In the genomic region with DNA sequence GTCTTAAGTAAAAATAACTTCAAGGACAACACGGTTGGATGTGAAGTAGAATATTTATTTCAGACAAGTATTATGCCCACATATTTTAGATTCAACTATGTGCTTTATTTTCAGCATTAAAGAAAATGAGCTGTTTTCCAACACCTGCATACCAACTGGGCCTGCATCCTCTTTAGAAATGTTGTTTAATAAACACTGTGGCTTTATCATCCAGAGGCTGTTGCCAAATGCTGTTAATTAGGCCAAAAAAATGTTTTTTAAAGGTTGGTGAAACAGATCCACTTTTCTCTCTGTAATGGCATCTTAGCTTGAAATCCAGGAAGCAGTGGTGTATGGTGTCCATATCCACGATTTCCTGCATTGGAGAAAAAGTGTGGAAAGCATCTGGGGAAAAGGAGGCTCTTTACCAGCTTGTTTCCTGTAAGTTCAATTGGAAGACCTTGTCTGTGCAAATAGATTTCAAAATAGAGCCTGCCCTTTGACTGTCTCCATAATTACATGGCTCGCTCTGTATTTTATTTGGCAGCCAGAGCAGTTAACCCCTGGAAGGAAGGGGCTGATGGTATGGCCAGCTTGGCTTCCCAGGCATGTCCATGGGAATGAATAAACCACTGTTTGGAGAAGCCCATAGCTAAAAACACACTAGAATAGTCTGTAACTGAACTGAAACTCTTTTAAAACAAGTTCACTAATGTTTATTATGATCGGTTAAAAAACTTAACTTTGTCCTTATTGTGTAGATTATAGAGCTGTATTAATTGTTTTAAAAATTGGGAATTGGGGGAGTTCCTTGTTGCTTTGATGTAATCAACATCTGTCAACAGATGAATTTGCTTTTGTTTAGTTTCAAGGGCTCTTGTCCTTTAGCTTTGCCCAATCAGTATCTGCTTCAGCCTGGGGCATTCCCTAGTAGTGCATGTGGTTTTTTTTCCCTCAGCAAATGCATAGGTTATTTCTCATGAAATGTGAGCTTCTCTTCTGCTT, we compare ENCODE assay signal across 1 cellular context.
A peak's percentile ranks its signal among the peaks of the same experiment; 100 is the strongest.
TF ChIP-seq lines count a peak whose summit lies in the region.

No MANE protein-coding gene starts in this region.

TF ChIP-seq in HepG2, 621 proteins besides CTCF, POLR2A, EP300 and RAD21 (continued from another document and continues in another):
- TF ChIP-seq, protein P1, sequence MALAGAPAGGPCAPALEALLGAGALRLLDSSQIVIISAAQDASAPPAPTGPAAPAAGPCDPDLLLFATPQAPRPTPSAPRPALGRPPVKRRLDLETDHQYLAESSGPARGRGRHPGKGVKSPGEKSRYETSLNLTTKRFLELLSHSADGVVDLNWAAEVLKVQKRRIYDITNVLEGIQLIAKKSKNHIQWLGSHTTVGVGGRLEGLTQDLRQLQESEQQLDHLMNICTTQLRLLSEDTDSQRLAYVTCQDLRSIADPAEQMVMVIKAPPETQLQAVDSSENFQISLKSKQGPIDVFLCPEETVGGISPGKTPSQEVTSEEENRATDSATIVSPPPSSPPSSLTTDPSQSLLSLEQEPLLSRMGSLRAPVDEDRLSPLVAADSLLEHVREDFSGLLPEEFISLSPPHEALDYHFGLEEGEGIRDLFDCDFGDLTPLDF (CRISPR knock-in tag; IDR thresholded peaks at IDR 0.05): no peak
- TF ChIP-seq ZNF549 (CRISPR knock-in tag; IDR thresholded peaks at IDR 0.05) (no peak), MATR3 (CRISPR knock-in tag; IDR thresholded peaks at IDR 0.05) (no peak), MIER3 (CRISPR knock-in tag; IDR thresholded peaks at IDR 0.05; ENCODE audit: borderline replicate concordance) (peak; percentile 87; the same call in 1 of the 2 replicates), ARNT2 (CRISPR knock-in tag; IDR thresholded peaks at IDR 0.05; ENCODE audit: low read depth) (no peak), ZNF337 (CRISPR knock-in tag; IDR thresholded peaks at IDR 0.05; ENCODE audit: borderline replicate concordance, low read depth) (peak; percentile 39; the same call in 1 of the 2 replicates), REPIN1 (CRISPR knock-in tag; IDR thresholded peaks at IDR 0.05; ENCODE audit: borderline replicate concordance, low read depth) (peak; percentile 80), ZNF17 (CRISPR knock-in tag; IDR thresholded peaks at IDR 0.05) (no peak), ZNF766 (CRISPR knock-in tag; IDR thresholded peaks at IDR 0.05; ENCODE audit: borderline replicate concordance) (peak; percentile 73; the same call in 1 of the 2 replicates), ZNF75D (CRISPR knock-in tag; IDR thresholded peaks at IDR 0.05; ENCODE audit: borderline replicate concordance) (no peak), ZNF780A (CRISPR knock-in tag; IDR thresholded peaks at IDR 0.05) (no peak), HNF4A (CRISPR knock-in tag; IDR thresholded peaks at IDR 0.05) (peak; percentile 96), ZNF644 (CRISPR knock-in tag; IDR thresholded peaks at IDR 0.05; ENCODE audit: low read depth) (peak; percentile 96), ZNF124 (CRISPR knock-in tag; IDR thresholded peaks at IDR 0.05) (peak; percentile 85; the same call in 1 of the 2 replicates), ZNF264 (CRISPR knock-in tag; IDR thresholded peaks at IDR 0.05) (peak; percentile 96), KAT8 (CRISPR knock-in tag; IDR thresholded peaks at IDR 0.05) (peak; percentile 87), SUZ12 (IDR thresholded peaks at IDR 0.05; ENCODE audit: low read depth, low read length) (no peak), CBFB (CRISPR knock-in tag; IDR thresholded peaks at IDR 0.05) (no peak), STAT5B (CRISPR knock-in tag; IDR thresholded peaks at IDR 0.05) (peak; percentile 80; the same call in 1 of the 2 replicates), CHD4 (IDR thresholded peaks at IDR 0.05; ENCODE audit: borderline replicate concordance, low read length) (peak; percentile 68; the same call in 1 of the 2 replicates), ZNF496 (CRISPR knock-in tag; IDR thresholded peaks at IDR 0.05; ENCODE audit: insufficient replicate concordance) (no peak), HHEX (CRISPR knock-in tag; IDR thresholded peaks at IDR 0.05) (peak; percentile 82; the same call in 1 of the 2 replicates), ZKSCAN1 (IDR thresholded peaks at IDR 0.05; ENCODE audit: low read length) (no peak), SETDB1 (CRISPR knock-in tag; IDR thresholded peaks at IDR 0.05; ENCODE audit: borderline replicate concordance) (no peak), ZNF20 (CRISPR knock-in tag; IDR thresholded peaks at IDR 0.05) (no peak), ZSCAN29 (CRISPR knock-in tag; conservative IDR thresholded peaks at IDR 0.05) (no peak), KDM3A (CRISPR knock-in tag; IDR thresholded peaks at IDR 0.05; ENCODE audit: low read depth) (peak; percentile 64), ZNF841 (CRISPR knock-in tag; IDR thresholded peaks at IDR 0.05; ENCODE audit: borderline replicate concordance) (no peak)
- TF ChIP-seq, protein P2, sequence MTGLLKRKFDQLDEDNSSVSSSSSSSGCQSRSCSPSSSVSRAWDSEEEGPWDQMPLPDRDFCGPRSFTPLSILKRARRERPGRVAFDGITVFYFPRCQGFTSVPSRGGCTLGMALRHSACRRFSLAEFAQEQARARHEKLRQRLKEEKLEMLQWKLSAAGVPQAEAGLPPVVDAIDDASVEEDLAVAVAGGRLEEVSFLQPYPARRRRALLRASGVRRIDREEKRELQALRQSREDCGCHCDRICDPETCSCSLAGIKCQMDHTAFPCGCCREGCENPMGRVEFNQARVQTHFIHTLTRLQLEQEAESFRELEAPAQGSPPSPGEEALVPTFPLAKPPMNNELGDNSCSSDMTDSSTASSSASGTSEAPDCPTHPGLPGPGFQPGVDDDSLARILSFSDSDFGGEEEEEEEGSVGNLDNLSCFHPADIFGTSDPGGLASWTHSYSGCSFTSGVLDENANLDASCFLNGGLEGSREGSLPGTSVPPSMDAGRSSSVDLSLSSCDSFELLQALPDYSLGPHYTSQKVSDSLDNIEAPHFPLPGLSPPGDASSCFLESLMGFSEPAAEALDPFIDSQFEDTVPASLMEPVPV (CRISPR knock-in tag; IDR thresholded peaks at IDR 0.05): peak; percentile 54; the same call in 1 of the 2 replicates
- TF ChIP-seq, protein P3, sequence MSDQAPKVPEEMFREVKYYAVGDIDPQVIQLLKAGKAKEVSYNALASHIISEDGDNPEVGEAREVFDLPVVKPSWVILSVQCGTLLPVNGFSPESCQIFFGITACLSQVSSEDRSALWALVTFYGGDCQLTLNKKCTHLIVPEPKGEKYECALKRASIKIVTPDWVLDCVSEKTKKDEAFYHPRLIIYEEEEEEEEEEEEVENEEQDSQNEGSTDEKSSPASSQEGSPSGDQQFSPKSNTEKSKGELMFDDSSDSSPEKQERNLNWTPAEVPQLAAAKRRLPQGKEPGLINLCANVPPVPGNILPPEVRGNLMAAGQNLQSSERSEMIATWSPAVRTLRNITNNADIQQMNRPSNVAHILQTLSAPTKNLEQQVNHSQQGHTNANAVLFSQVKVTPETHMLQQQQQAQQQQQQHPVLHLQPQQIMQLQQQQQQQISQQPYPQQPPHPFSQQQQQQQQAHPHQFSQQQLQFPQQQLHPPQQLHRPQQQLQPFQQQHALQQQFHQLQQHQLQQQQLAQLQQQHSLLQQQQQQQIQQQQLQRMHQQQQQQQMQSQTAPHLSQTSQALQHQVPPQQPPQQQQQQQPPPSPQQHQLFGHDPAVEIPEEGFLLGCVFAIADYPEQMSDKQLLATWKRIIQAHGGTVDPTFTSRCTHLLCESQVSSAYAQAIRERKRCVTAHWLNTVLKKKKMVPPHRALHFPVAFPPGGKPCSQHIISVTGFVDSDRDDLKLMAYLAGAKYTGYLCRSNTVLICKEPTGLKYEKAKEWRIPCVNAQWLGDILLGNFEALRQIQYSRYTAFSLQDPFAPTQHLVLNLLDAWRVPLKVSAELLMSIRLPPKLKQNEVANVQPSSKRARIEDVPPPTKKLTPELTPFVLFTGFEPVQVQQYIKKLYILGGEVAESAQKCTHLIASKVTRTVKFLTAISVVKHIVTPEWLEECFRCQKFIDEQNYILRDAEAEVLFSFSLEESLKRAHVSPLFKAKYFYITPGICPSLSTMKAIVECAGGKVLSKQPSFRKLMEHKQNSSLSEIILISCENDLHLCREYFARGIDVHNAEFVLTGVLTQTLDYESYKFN (CRISPR knock-in tag; conservative IDR thresholded peaks at IDR 0.05): peak; percentile 95
- TF ChIP-seq, protein P4, sequence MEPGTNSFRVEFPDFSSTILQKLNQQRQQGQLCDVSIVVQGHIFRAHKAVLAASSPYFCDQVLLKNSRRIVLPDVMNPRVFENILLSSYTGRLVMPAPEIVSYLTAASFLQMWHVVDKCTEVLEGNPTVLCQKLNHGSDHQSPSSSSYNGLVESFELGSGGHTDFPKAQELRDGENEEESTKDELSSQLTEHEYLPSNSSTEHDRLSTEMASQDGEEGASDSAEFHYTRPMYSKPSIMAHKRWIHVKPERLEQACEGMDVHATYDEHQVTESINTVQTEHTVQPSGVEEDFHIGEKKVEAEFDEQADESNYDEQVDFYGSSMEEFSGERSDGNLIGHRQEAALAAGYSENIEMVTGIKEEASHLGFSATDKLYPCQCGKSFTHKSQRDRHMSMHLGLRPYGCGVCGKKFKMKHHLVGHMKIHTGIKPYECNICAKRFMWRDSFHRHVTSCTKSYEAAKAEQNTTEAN (CRISPR knock-in tag; conservative IDR thresholded peaks at IDR 0.05): peak; percentile 88; the same call in 1 of the 2 replicates
- TF ChIP-seq, protein P5, sequence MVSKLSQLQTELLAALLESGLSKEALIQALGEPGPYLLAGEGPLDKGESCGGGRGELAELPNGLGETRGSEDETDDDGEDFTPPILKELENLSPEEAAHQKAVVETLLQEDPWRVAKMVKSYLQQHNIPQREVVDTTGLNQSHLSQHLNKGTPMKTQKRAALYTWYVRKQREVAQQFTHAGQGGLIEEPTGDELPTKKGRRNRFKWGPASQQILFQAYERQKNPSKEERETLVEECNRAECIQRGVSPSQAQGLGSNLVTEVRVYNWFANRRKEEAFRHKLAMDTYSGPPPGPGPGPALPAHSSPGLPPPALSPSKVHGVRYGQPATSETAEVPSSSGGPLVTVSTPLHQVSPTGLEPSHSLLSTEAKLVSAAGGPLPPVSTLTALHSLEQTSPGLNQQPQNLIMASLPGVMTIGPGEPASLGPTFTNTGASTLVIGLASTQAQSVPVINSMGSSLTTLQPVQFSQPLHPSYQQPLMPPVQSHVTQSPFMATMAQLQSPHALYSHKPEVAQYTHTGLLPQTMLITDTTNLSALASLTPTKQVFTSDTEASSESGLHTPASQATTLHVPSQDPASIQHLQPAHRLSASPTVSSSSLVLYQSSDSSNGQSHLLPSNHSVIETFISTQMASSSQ (IDR thresholded peaks at IDR 0.05; ENCODE audit: low read depth): peak; percentile 62
- TF ChIP-seq, protein P5 (CRISPR knock-in tag; IDR thresholded peaks at IDR 0.05; ENCODE audit: borderline replicate concordance): peak; percentile 80; the same call in 1 of the 2 replicates
- TF ChIP-seq, protein P6, sequence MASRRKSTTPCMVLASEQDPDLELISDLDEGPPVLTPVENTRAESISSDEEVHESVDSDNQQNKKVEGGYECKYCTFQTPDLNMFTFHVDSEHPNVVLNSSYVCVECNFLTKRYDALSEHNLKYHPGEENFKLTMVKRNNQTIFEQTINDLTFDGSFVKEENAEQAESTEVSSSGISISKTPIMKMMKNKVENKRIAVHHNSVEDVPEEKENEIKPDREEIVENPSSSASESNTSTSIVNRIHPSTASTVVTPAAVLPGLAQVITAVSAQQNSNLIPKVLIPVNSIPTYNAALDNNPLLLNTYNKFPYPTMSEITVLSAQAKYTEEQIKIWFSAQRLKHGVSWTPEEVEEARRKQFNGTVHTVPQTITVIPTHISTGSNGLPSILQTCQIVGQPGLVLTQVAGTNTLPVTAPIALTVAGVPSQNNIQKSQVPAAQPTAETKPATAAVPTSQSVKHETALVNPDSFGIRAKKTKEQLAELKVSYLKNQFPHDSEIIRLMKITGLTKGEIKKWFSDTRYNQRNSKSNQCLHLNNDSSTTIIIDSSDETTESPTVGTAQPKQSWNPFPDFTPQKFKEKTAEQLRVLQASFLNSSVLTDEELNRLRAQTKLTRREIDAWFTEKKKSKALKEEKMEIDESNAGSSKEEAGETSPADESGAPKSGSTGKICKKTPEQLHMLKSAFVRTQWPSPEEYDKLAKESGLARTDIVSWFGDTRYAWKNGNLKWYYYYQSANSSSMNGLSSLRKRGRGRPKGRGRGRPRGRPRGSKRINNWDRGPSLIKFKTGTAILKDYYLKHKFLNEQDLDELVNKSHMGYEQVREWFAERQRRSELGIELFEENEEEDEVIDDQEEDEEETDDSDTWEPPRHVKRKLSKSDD (CRISPR knock-in tag; IDR thresholded peaks at IDR 0.05; ENCODE audit: low read depth): peak; percentile 37; the same call in 1 of the 2 replicates
- TF ChIP-seq, protein P7, sequence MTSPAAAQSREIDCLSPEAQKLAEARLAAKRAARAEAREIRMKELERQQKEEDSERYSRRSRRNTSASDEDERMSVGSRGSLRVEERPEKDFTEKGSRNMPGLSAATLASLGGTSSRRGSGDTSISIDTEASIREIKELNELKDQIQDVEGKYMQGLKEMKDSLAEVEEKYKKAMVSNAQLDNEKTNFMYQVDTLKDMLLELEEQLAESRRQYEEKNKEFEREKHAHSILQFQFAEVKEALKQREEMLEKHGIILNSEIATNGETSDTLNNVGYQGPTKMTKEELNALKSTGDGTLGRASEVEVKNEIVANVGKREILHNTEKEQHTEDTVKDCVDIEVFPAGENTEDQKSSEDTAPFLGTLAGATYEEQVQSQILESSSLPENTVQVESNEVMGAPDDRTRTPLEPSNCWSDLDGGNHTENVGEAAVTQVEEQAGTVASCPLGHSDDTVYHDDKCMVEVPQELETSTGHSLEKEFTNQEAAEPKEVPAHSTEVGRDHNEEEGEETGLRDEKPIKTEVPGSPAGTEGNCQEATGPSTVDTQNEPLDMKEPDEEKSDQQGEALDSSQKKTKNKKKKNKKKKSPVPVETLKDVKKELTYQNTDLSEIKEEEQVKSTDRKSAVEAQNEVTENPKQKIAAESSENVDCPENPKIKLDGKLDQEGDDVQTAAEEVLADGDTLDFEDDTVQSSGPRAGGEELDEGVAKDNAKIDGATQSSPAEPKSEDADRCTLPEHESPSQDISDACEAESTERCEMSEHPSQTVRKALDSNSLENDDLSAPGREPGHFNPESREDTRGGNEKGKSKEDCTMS (CRISPR knock-in tag; conservative IDR thresholded peaks at IDR 0.05): 0 out of 2 replicates have a peak, but pooled peaks have one; percentile 28
- TF ChIP-seq, protein P8, sequence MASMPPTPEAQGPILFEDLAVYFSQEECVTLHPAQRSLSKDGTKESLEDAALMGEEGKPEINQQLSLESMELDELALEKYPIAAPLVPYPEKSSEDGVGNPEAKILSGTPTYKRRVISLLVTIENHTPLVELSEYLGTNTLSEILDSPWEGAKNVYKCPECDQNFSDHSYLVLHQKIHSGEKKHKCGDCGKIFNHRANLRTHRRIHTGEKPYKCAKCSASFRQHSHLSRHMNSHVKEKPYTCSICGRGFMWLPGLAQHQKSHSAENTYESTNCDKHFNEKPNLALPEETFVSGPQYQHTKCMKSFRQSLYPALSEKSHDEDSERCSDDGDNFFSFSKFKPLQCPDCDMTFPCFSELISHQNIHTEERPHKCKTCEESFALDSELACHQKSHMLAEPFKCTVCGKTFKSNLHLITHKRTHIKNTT (CRISPR knock-in tag; IDR thresholded peaks at IDR 0.05): no peak
